In the genomic region with DNA sequence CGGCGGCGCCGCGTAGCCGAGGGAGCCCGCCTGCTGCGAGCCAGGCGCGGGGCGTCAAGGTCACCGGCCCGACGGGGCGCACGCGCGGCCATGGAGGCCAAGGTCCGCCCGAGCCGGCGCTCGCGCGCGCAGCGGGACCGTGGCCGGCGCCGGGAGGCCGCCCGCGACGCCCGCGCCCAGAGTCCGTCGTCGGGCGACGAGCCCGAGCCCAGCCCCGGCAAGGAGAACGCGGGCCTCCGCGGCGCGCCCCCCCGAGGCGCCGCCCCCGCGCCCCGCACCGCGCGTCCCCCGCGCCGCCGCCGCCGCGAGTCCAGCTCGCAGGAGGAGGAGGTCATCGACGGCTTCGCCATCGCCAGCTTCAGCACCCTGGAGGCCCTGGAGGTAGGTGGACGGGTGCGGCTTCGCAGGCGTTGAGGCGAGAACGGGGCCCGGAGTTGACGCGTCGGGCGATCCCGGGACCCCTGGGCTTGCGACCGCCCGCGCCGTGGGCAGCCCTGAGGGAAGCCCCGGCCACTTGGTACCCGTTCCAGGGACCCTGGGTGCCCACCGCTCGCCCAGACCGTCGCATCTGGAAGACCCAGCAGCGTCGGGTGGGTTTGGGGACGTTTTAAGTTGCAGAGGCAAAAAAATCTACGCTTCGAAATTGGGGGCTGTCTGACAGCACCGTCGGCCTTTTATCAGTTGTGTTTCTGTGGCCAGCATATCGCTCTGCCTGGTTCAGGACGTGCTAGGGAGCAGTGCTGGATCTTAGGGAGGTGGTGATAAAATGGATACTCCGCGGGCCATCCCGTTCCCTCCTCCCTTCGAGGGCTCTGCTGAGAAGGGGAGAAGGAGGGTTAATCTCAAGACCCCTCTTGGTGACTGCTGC, we compare ENCODE assay signal across 8 cellular contexts. TPM values are rescaled to one million over a fixed set of nuclear protein-coding genes. Genes with fewer than 3 reads are reported as not detected.
DNase-seq lines count a peak whose midpoint lies in the region; ATAC-seq and TF ChIP-seq lines count a peak whose summit lies in the region.

No MANE protein-coding gene starts in this region.

- TF ChIP-seq POLR2A in heart left ventricle (IDR thresholded peaks at IDR 0.05): no peak

- DNase-seq in heart left ventricle: peak in 3 of 5 donors; percentile 33 to 61 (median 37)
- DNase-seq in left cardiac atrium: no peak
- no peak for DNase-seq in MM.1S
- DNase-seq in dermis blood vessel endothelial cell: peak; percentile 45
- no peak for DNase-seq in activated effector memory CD4-positive, alpha-beta T cell treated with anti-CD3 and anti-CD28 coated beads, Interleukin-2, amount 50 U/mL, for 16 hours
- no peak for DNase-seq in SW 1271 (lab: John Stamatoyannopoulos, UW)

- no peak for TF ChIP-seq CTCF in heart left ventricle (IDR thresholded peaks at IDR 0.05)
- TF ChIP-seq CTCF in MM.1S (IDR thresholded peaks at IDR 0.05; ENCODE audit: low read length): no peak

- H3K4me3 ChIP-seq in heart left ventricle (peak overlapping the region; percentile 38 to 95 (median 70)), MM.1S (ENCODE audit: low read length) (peak overlapping the region; percentile 59), muscle layer of duodenum (ENCODE audit: low read depth in 1 of 2, low read length in 2 of 2) (peak overlapping the region; percentile 86 to 87)

- no peaks in the 10 kb centered on the region for H3K9me2 ChIP-seq in MM.1S (replicated peaks; ENCODE audit: insufficient read depth, low read length)

- 1% methylated on average over 24 to 107 of the region's 107 CpGs for WGBS in heart left ventricle, 4 donors

- ATAC-seq in heart left ventricle (no peak), left cardiac atrium (no peak), GM21717 (IDR thresholded peaks at IDR 0.05; ENCODE audit: unreplicated experiment) (no peak)

- H3K36me3 ChIP-seq in heart left ventricle: peaks cover 0 to 3% (median 0%) of the 10 kb centered on the region in 9 donors
- no peaks in the 10 kb centered on the region for H3K36me3 ChIP-seq in MM.1S (replicated peaks; ENCODE audit: insufficient read depth, low read length)
- H3K36me3 ChIP-seq in muscle layer of duodenum (ENCODE audit: control insufficient read depth in 1 of 2, insufficient read depth in 2 of 2, low read length in 2 of 2): no peaks in the 10 kb centered on the region

- H3K27me3 ChIP-seq in heart left ventricle (no peaks in the 10 kb centered on the region), MM.1S (replicated peaks; ENCODE audit: insufficient read depth, low read length) (peaks cover 9% of the 10 kb centered on the region), muscle layer of duodenum (ENCODE audit: low read depth, low read length) (no peaks in the 10 kb centered on the region)

- H4K20me1 ChIP-seq in MM.1S (ENCODE audit: insufficient read depth, low read length): no peaks in the 10 kb centered on the region

- no peaks in the 10 kb centered on the region for H3K9me3 ChIP-seq in heart left ventricle
- no peaks in the 10 kb centered on the region for H3K9me3 ChIP-seq in MM.1S (replicated peaks; ENCODE audit: insufficient read depth, low read length)
- H3K9me3 ChIP-seq in muscle layer of duodenum (ENCODE audit: control insufficient read depth in 1 of 2, low read length in 2 of 2): no peaks in the 10 kb centered on the region

- intact Hi-C loops in heart left ventricle (cut with DNase I): loop anchor here in 2 of 10 donors (2.0 to 10.0 kb wide), 2 partner anchors 16 to 104 kb away; no protein-coding TSS in a partner anchor
- intact Hi-C loops in left cardiac atrium (cut with DNase I): no loop called here

- no peak overlapping the region for H2AFZ ChIP-seq in MM.1S (ENCODE audit: low read length)

- peak overlapping the region in 8 of 12 donors; percentile 24 to 81 (median 60) for H3K27ac ChIP-seq in heart left ventricle
- no peak overlapping the region for H3K27ac ChIP-seq in MM.1S (ENCODE audit: low read length)
- H3K27ac ChIP-seq in muscle layer of duodenum (ENCODE audit: low read length): no peak overlapping the region

- peaks cover 12 to 67% (median 59%) of the 10 kb centered on the region in 12 donors for H3K4me1 ChIP-seq in heart left ventricle
- H3K4me1 ChIP-seq in MM.1S (ENCODE audit: low read length): peaks cover 7% of the 10 kb centered on the region; the same call in 1 of the 2 replicates
- peaks cover 15 to 62% of the 10 kb centered on the region in 2 donors for H3K4me1 ChIP-seq in muscle layer of duodenum (ENCODE audit: control insufficient read depth in 1 of 2, insufficient read depth in 2 of 2, low read length in 2 of 2)

- H3K79me2 ChIP-seq in MM.1S (ENCODE audit: low read length): peaks cover 51% of the 10 kb centered on the region

- peak overlapping the region; percentile 29; the same call in 1 of the 2 replicates for H3K9ac ChIP-seq in MM.1S (ENCODE audit: low read length)

- H3K4me2 ChIP-seq in MM.1S (ENCODE audit: low read depth, low read length): peak overlapping the region; percentile 65

- H3F3A ChIP-seq in MM.1S (ENCODE audit: insufficient read depth, low read length): no peaks in the 10 kb centered on the region

RNA-seq across cellular contexts. Expression of a gene that starts 0.8 kb away (rescaled TPM):
- total RNA-seq in heart left ventricle (10 to 100 TPM; 23.0 to 88.2 (median 45.4) TPM), left cardiac atrium (10 to 100 TPM; 46.7 to 49.4 TPM), dermis blood vessel endothelial cell (4.4 and 4.8 TPM in 2 replicates)
- polyA plus RNA-seq in heart left ventricle: 10 to 100 TPM; 35.4 to 40.0 TPM

Comparison
In these comparisons a context has a peak if more than half of its experiments do, and no peak if none do; other contexts are left out.
1. DNase-seq: peak in heart left ventricle (3 of 5) and dermis blood vessel endothelial cell (single experiment); none in left cardiac atrium (single experiment), MM.1S (single experiment), activated effector memory CD4-positive, alpha-beta T cell treated with anti-CD3 and anti-CD28 coated beads, Interleukin-2, amount 50 U/mL, for 16 hours (single experiment) and SW 1271 (0 of 2).
2. H3K27ac ChIP-seq: peak in heart left ventricle (8 of 12); none in MM.1S (single experiment) and muscle layer of duodenum (single experiment).
3. Peak in every context shown above with its lines, with median percentiles within 50 percentile points of each other: H3K4me3 ChIP-seq.